In genomic region chr7:13915891-13916290, GRCh38 we compare ENCODE assay signal across 21 cellular contexts.
DNase-seq lines count a peak whose midpoint lies in the region; ATAC-seq, FAIRE-seq and TF ChIP-seq lines count a peak whose summit lies in the region.
"Had no signal": no experiment of that assay in that cellular context is flagged by ENCODE, and none has a peak within 500 bp of the region (broad histone marks: within the 10 kb centered on the region; RNA-seq: fewer than 3 reads in every experiment).

No MANE protein-coding gene starts in this region.

- FAIRE-seq in A549 (lab: Jason Lieb, UNC) (peak; percentile 13), H54 (lab: Jason Lieb, UNC) (peak; percentile 87), islet of Langerhans (lab: Jason Lieb, UNC) (peak; percentile 51)
- FAIRE-seq: A204.1, G401.6, GM12892 had no signal

- intact Hi-C loops in activated CD4-positive, alpha-beta T cell treated with anti-CD3 and anti-CD28 coated beads, Interleukin-2, amount 10 ng/mL, durations not matched to agents 24 days and 14 days (cut with micrococcal nuclease), result no loop called here
- intact Hi-C loops in left ventricle myocardium inferior (cut with micrococcal nuclease), result no loop called here

- TF ChIP-seq EP300 in A549 (IDR thresholded peaks at IDR 0.05), result no peak

- no peaks in the 10 kb centered on the region for H3K27me3 Mint-ChIP-seq in activated CD4-positive, alpha-beta T cell treated with anti-CD3 and anti-CD28 coated beads, Interleukin-2, amount 10 ng/mL, durations not matched to agents 24 days and 14 days
- H3K27me3 Mint-ChIP-seq: CD4-positive, alpha-beta memory T cell had no signal

- no peak for ATAC-seq in A549
- ATAC-seq: GM23338 had no signal

- H3K27me3 ChIP-seq in left ventricle myocardium inferior (ENCODE audit: low read depth), result no peaks in the 10 kb centered on the region

- no peaks in the 10 kb centered on the region for H3K36me3 Mint-ChIP-seq in activated CD4-positive, alpha-beta T cell treated with anti-CD3 and anti-CD28 coated beads, Interleukin-2, amount 10 ng/mL, durations not matched to agents 24 days and 14 days (ENCODE audit: low read depth)
- H3K36me3 Mint-ChIP-seq: CD4-positive, alpha-beta memory T cell had no signal

- DNase-seq in A549 (ENCODE audit: low read depth in 1 of 2, low spot score in 1 of 2), result no peak
- no peak for DNase-seq in H54 (ENCODE audit: insufficient read length, low spot score)
- DNase-seq in SK-N-MC (ENCODE audit: low read depth, low spot score), result no peak
- no peak for DNase-seq in activated CD4-positive, alpha-beta T cell treated with anti-CD3 and anti-CD28 coated beads, Interleukin-2, amount 10 ng/mL, durations not matched to agents 24 days and 14 days
- no peak for DNase-seq in left ventricle myocardium inferior
- DNase-seq in GM19238 (ENCODE audit: insufficient read length, low spot score), result no peak
- no peak for DNase-seq in midbrain (lab: John Stamatoyannopoulos, UW)
- DNase-seq: C1 segment of cervical spinal cord; Calu3; CD4-positive, alpha-beta memory T cell; COR-L47; DMS153; DND-41; HFFc6 had no signal

- H3K27ac Mint-ChIP-seq in activated CD4-positive, alpha-beta T cell treated with anti-CD3 and anti-CD28 coated beads, Interleukin-2, amount 10 ng/mL, durations not matched to agents 24 days and 14 days, result no peak overlapping the region
- H3K27ac Mint-ChIP-seq: GM23338, HFFc6 had no signal

- POLR2A ChIA-PET in A549 (lab: Yijun Ruan, JAX), result no interaction called here

- peaks cover 2% of the 10 kb centered on the region for H3K4me1 Mint-ChIP-seq in activated CD4-positive, alpha-beta T cell treated with anti-CD3 and anti-CD28 coated beads, Interleukin-2, amount 10 ng/mL, durations not matched to agents 24 days and 14 days

- no peak overlapping the region for H3K4me3 ChIP-seq in A549
- H3K4me3 ChIP-seq in SK-N-MC, result no peak overlapping the region
- H3K4me3 ChIP-seq in left ventricle myocardium inferior, result no peak overlapping the region
- H3K4me3 ChIP-seq: GM23338, HAP-1 had no signal

- H3K27ac ChIP-seq in A549 (no peak overlapping the region), SK-N-MC (peak overlapping the region; percentile 31; the same call in 1 of the 2 replicates), left ventricle myocardium inferior (replicated peaks) (no peak overlapping the region)
- H3K27ac ChIP-seq: 22Rv1 had no signal

- no peak overlapping the region for H3K9ac ChIP-seq in SK-N-MC (ENCODE audit: insufficient read length)

- H3K9me3 ChIP-seq in A549, result no peaks in the 10 kb centered on the region
- H3K9me3 ChIP-seq in SK-N-MC (ENCODE audit: low read depth, low read length), result no peaks in the 10 kb centered on the region
- H3K9me3 ChIP-seq in left ventricle myocardium inferior (replicated peaks), result no peaks in the 10 kb centered on the region
- H3K9me3 ChIP-seq: HAP-1 had no signal

- H3K36me3 ChIP-seq in SK-N-MC (ENCODE audit: insufficient read depth, low read length) (no peaks in the 10 kb centered on the region), left ventricle myocardium inferior (no peaks in the 10 kb centered on the region)
- H3K36me3 ChIP-seq: HAP-1 had no signal

- no peak overlapping the region for H3K4me2 ChIP-seq in A549
- H3K4me2 ChIP-seq: GM23338 had no signal

- H3K9me3 Mint-ChIP-seq in activated CD4-positive, alpha-beta T cell treated with anti-CD3 and anti-CD28 coated beads, Interleukin-2, amount 10 ng/mL, durations not matched to agents 24 days and 14 days, result no peaks in the 10 kb centered on the region
- H3K9me3 Mint-ChIP-seq: CD4-positive, alpha-beta memory T cell; GM23338; HFFc6 had no signal

- CTCF ChIA-PET in A549 (lab: Yijun Ruan, JAX), result interaction anchor here (0.8 kb wide), 1 partner anchor 9 kb away, joined by 3 read pairs; no protein-coding TSS in a partner anchor

- no peak overlapping the region for H3K4me3 Mint-ChIP-seq in activated CD4-positive, alpha-beta T cell treated with anti-CD3 and anti-CD28 coated beads, Interleukin-2, amount 10 ng/mL, durations not matched to agents 24 days and 14 days
- H3K4me3 Mint-ChIP-seq: CD4-positive, alpha-beta memory T cell; GM23338; HFFc6 had no signal

- TF ChIP-seq CTCF in A549 (IDR thresholded peaks at IDR 0.05) (no peak), left ventricle myocardium inferior (IDR thresholded peaks at IDR 0.05; ENCODE audit: borderline replicate concordance) (no peak)

- H3K4me1 ChIP-seq in A549 (peaks cover 11% of the 10 kb centered on the region; the same call in 1 of the 3 replicates), left ventricle myocardium inferior (peaks cover 9% of the 10 kb centered on the region)

- no peak for TF ChIP-seq POLR2A in A549 (IDR thresholded peaks at IDR 0.05; ENCODE audit: low read length)
- TF ChIP-seq POLR2A in H54 (IDR thresholded peaks at IDR 0.05; ENCODE audit: low read depth, low read length), result no peak

- 22% methylated on average over 2 of the region's 2 CpGs for WGBS in A549 (ENCODE audit: missing lambda C conversion rate)

- TF ChIP-seq RAD21 in A549 (conservative IDR thresholded peaks at IDR 0.05 in 1 of 2, IDR thresholded peaks at IDR 0.05 in 1 of 2), result no peak

TF ChIP-seq in A549, 52 proteins besides CTCF, POLR2A, EP300 and RAD21:
- no peak for TF ChIP-seq NFE2L2 (conservative IDR thresholded peaks at IDR 0.05; ENCODE audit: low read length)
- no peak for TF ChIP-seq HOXA7 (CRISPR knock-in tag; IDR thresholded peaks at IDR 0.05)
- no peak for TF ChIP-seq JUN (IDR thresholded peaks at IDR 0.05)
- TF ChIP-seq FOSB (CRISPR knock-in tag; IDR thresholded peaks at IDR 0.05), result no peak
- TF ChIP-seq SMC3 (IDR thresholded peaks at IDR 0.05), result no peak
- TF ChIP-seq CHD4 (IDR thresholded peaks at IDR 0.05; ENCODE audit: borderline replicate concordance), result no peak
- TF ChIP-seq RCOR1 (IDR thresholded peaks at IDR 0.05; ENCODE audit: low read depth, low read length), result no peak
- TF ChIP-seq SREBF2 (IDR thresholded peaks at IDR 0.05), result no peak
- TF ChIP-seq EHMT2 (IDR thresholded peaks at IDR 0.05; ENCODE audit: low read depth), result no peak
- TF ChIP-seq CBX8 (IDR thresholded peaks at IDR 0.05), result no peak
